In genomic region chr22:38756631-38757463, GRCh38 we compare ENCODE assay signal across 8 cellular contexts. TPM values are rescaled to one million over a fixed set of nuclear protein-coding genes. Genes with fewer than 3 reads are reported as not detected.
DNase-seq lines count a peak whose midpoint lies in the region; ATAC-seq, FAIRE-seq and TF ChIP-seq lines count a peak whose summit lies in the region.

No MANE protein-coding gene starts in this region.

- H2AFZ ChIP-seq in keratinocyte (ENCODE audit: control insufficient read depth, low read length): no peak overlapping the region

- peaks cover 57% of the 10 kb centered on the region for H3K4me1 Mint-ChIP-seq in activated T-cell treated with anti-CD3 and anti-CD28 coated beads, Interleukin-2, amount 50 U/mL, for 72 hours (ENCODE audit: low read depth)

- TF ChIP-seq CTCF in HFF-Myc (IDR thresholded peaks at IDR 0.05; ENCODE audit: low read depth, low read length, missing control alignments) (no peak), keratinocyte (optimal IDR thresholded peaks at IDR 0.05 in 1 of 3, IDR thresholded peaks at IDR 0.05 in 1 of 3, conservative IDR thresholded peaks at IDR 0.05 in 1 of 3; ENCODE audit: extremely low read depth in 1 of 3, insufficient read depth in 2 of 3, low read length in 3 of 3) (no peak), testis (IDR thresholded peaks at IDR 0.05) (no peak), GM13977 (IDR thresholded peaks at IDR 0.05; ENCODE audit: extremely low read depth, insufficient read depth, missing control alignments) (no peak)

- H3K9me3 ChIP-seq in keratinocyte (ENCODE audit: control insufficient read depth, low read depth, low read length) (no peaks in the 10 kb centered on the region), testis (no peaks in the 10 kb centered on the region)

- ATAC-seq in activated T-cell treated with anti-CD3 and anti-CD28 coated beads, Interleukin-2, amount 50 U/mL, for 72 hours (replicated peaks in 1 of 2): peak; percentile 15 to 34
- no peak for ATAC-seq in HG03280 (IDR thresholded peaks at IDR 0.05; ENCODE audit: unreplicated experiment)

- H3K27me3 ChIP-seq in keratinocyte (ENCODE audit: control insufficient read depth, extremely low read depth, insufficient read depth, low read length) (no peaks in the 10 kb centered on the region), testis (no peaks in the 10 kb centered on the region)

- no peaks in the 10 kb centered on the region for H3K9me3 Mint-ChIP-seq in activated T-cell treated with anti-CD3 and anti-CD28 coated beads, Interleukin-2, amount 50 U/mL, for 72 hours

- H3K27ac Mint-ChIP-seq in activated T-cell treated with anti-CD3 and anti-CD28 coated beads, Interleukin-2, amount 50 U/mL, for 72 hours: peak overlapping the region; percentile 97

- in situ Hi-C loops in GM13977 (cut with MboI; ENCODE audit: low pct_unique_long_range_greater_than_20kb, low sequenced_read_pairs, unreplicated experiment): no loop called here

- no peak for FAIRE-seq in keratinocyte (lab: Jason Lieb, UNC)

- dilution Hi-C loops in keratinocyte (cut with MboI; ENCODE audit: extremely low pct_ligation_motif_present, low sequenced_read_pairs): no loop called here

- H3K36me3 ChIP-seq in keratinocyte (ENCODE audit: control insufficient read depth in 2 of 2, extremely low read depth in 1 of 2, insufficient read depth in 2 of 2, low read length in 2 of 2) (peaks cover 3 to 5% of the 10 kb centered on the region in 2 experiments), testis (ENCODE audit: low read depth, missing control alignments) (no peaks in the 10 kb centered on the region)

- intact Hi-C loops in testis (cut with DNase I; ENCODE audit: low total_unique reads): loop anchor here (10.0 kb wide), 1 partner anchor 52 kb away; the partner anchor contains the start of genes GTPBP1 and JOSD1

- peaks cover 11 to 24% of the 10 kb centered on the region in 2 donors for H3K36me3 Mint-ChIP-seq in activated T-cell treated with anti-CD3 and anti-CD28 coated beads, Interleukin-2, amount 50 U/mL, for 72 hours (ENCODE audit: insufficient read depth in 2 of 2)

- H3K9ac ChIP-seq in keratinocyte (ENCODE audit: control insufficient read depth, extremely low read depth, insufficient read depth, low read length): no peak overlapping the region

- no peaks in the 10 kb centered on the region for H3K27me3 Mint-ChIP-seq in activated T-cell treated with anti-CD3 and anti-CD28 coated beads, Interleukin-2, amount 50 U/mL, for 72 hours (ENCODE audit: low read depth)

- H3K4me3 ChIP-seq in HFF-Myc (replicated peaks; ENCODE audit: low read depth, low read length): peak overlapping the region; percentile 71
- peak overlapping the region in 1 of 3 experiments; percentile 69 for H3K4me3 ChIP-seq in keratinocyte (ENCODE audit: control insufficient read depth in 2 of 3, extremely low read depth in 1 of 3, insufficient read depth in 2 of 3, low read depth in 1 of 3, low read length in 3 of 3)
- peak overlapping the region in 1 of 2 donors; percentile 72 for H3K4me3 ChIP-seq in testis

- H3K79me2 ChIP-seq in keratinocyte (ENCODE audit: control insufficient read depth, insufficient read depth, low read length): peaks cover 2% of the 10 kb centered on the region

- peak overlapping the region; percentile 92 for H3K4me2 ChIP-seq in keratinocyte (ENCODE audit: control insufficient read depth, extremely low read depth, insufficient read depth, low read depth, low read length)

- peak overlapping the region; percentile 94 to 98 for H3K4me3 Mint-ChIP-seq in activated T-cell treated with anti-CD3 and anti-CD28 coated beads, Interleukin-2, amount 50 U/mL, for 72 hours

- DNase-seq in AML-193 (lab: John Stamatoyannopoulos, UW) (peak; percentile 27 to 31), HFF-Myc (ENCODE audit: extremely low read depth, low read depth) (no peak), keratinocyte (ENCODE audit: low read depth, low spot score) (no peak), testis (no peak), NCI-H2196 (lab: John Stamatoyannopoulos, UW; ENCODE audit: unreplicated experiment) (no peak), GM13977 (ENCODE audit: low spot score) (no peak)
- peak; percentile 53 to 64 for DNase-seq in activated T-cell treated with anti-CD3 and anti-CD28 coated beads, Interleukin-2, amount 50 U/mL, for 72 hours

- H4K20me1 ChIP-seq in keratinocyte (ENCODE audit: control insufficient read depth, extremely low read depth, insufficient read depth, low read length): no peaks in the 10 kb centered on the region

- no peak for TF ChIP-seq POLR2A in testis (IDR thresholded peaks at IDR 0.05)

- H3K4me1 ChIP-seq in keratinocyte (ENCODE audit: control insufficient read depth, extremely low read depth, insufficient read depth, low read length): peaks cover 24% of the 10 kb centered on the region
- H3K4me1 ChIP-seq in testis: peaks cover 28% of the 10 kb centered on the region

- no peaks in the 10 kb centered on the region for H3K9me1 ChIP-seq in keratinocyte (ENCODE audit: control insufficient read depth, extremely low read depth, insufficient read depth, low read length)

- 46 to 66% methylated on average over 21 of the region's 21 CpGs for WGBS in testis, 2 donors

- H3K27ac ChIP-seq in keratinocyte (ENCODE audit: control insufficient read depth, insufficient read depth, low read length) (no peak overlapping the region), testis (peak overlapping the region; percentile 59 to 94)

RNA-seq across cellular contexts. Expression of gene SUN2, which starts 1.0 kb away (rescaled TPM):
- 100 to 1,000 TPM; 175 to 179 TPM for total RNA-seq in activated T-cell treated with anti-CD3 and anti-CD28 coated beads, Interleukin-2, amount 50 U/mL, for 72 hours
- 15.9 to 23.2 TPM (median 21.9 TPM) in 3 replicates for polyA plus RNA-seq in keratinocyte
- 27.4 TPM for polyA plus RNA-seq in keratinocyte (2011; ENCODE audit: low read depth)
- 4.7 and 7.9 TPM in 2 replicates for polyA plus RNA-seq in keratinocyte (2011; cell fraction: cytosol; rRNA removed)
- polyA plus RNA-seq in keratinocyte (2011; cell fraction: nucleus; rRNA removed): 40.0 and 46.0 TPM in 2 replicates
- 22.5 and 30.2 TPM in 2 replicates for polyA plus RNA-seq in keratinocyte (2012; ENCODE audit: low replicate concordance)
- polyA minus RNA-seq in keratinocyte: 34.9 to 94.3 TPM (median 45.6 TPM) in 3 replicates
- polyA minus RNA-seq in keratinocyte (2011; cell fraction: cytosol; rRNA and poly(A)+ RNA removed): 35.5 TPM
- 72.8 and 78.4 TPM in 2 replicates for polyA minus RNA-seq in keratinocyte (2011; cell fraction: nucleus; rRNA and poly(A)+ RNA removed)
- total RNA-seq in testis: 100 to 1,000 TPM; 295 to 331 TPM
- 90.8 TPM for polyA plus RNA-seq in testis (ENCODE audit: insufficient read depth, low read depth, low replicate concordance)

RNA-seq across cellular contexts. Expression of gene DNAL4, which starts 37.1 kb away (rescaled TPM):
- total RNA-seq in activated T-cell treated with anti-CD3 and anti-CD28 coated beads, Interleukin-2, amount 50 U/mL, for 72 hours: 10 to 100 TPM; 10.6 to 16.6 TPM
- polyA plus RNA-seq in keratinocyte (11.4 to 17.4 TPM (median 14.9 TPM) in 3 replicates), testis (ENCODE audit: insufficient read depth, low read depth, low replicate concordance) (107 TPM)
- 14.3 TPM for polyA plus RNA-seq in keratinocyte (2011; ENCODE audit: low read depth)
- 14.3 and 21.3 TPM in 2 replicates for polyA plus RNA-seq in keratinocyte (2011; cell fraction: cytosol; rRNA removed)
- polyA plus RNA-seq in keratinocyte (2011; cell fraction: nucleus; rRNA removed): 9.4 and 11.6 TPM in 2 replicates
- 10.7 and 18.9 TPM in 2 replicates for polyA plus RNA-seq in keratinocyte (2012; ENCODE audit: low replicate concordance)
- polyA minus RNA-seq in keratinocyte: 8.9 to 16.1 TPM (median 13.1 TPM) in 3 replicates
- polyA minus RNA-seq in keratinocyte (2011; cell fraction: cytosol; rRNA and poly(A)+ RNA removed): 13.8 TPM
- polyA minus RNA-seq in keratinocyte (2011; cell fraction: nucleus; rRNA and poly(A)+ RNA removed): 3.3 and 3.6 TPM in 2 replicates
- 10 to 100 TPM; 54.4 to 76.8 TPM for total RNA-seq in testis

RNA-seq across cellular contexts. Expression of gene GTPBP1, which starts 51.1 kb away (rescaled TPM):
- 100 to 1,000 TPM in 1 of 2 donors, 10 to 100 TPM in 1; 96.8 to 127 TPM for total RNA-seq in activated T-cell treated with anti-CD3 and anti-CD28 coated beads, Interleukin-2, amount 50 U/mL, for 72 hours
- polyA plus RNA-seq in keratinocyte (9.7 to 19.8 TPM (median 16.3 TPM) in 3 replicates), testis (ENCODE audit: insufficient read depth, low read depth, low replicate concordance) (53.1 TPM)
- 28.5 TPM for polyA plus RNA-seq in keratinocyte (2011; ENCODE audit: low read depth)
- 7.8 and 12.9 TPM in 2 replicates for polyA plus RNA-seq in keratinocyte (2011; cell fraction: cytosol; rRNA removed)
- 28.5 and 32.0 TPM in 2 replicates for polyA plus RNA-seq in keratinocyte (2011; cell fraction: nucleus; rRNA removed)
- polyA plus RNA-seq in keratinocyte (2012; ENCODE audit: low replicate concordance): 15.9 and 21.3 TPM in 2 replicates
- polyA minus RNA-seq in keratinocyte: 26.2 to 57.6 TPM (median 36.7 TPM) in 3 replicates
- polyA minus RNA-seq in keratinocyte (2011; cell fraction: cytosol; rRNA and poly(A)+ RNA removed): 16.3 TPM
- polyA minus RNA-seq in keratinocyte (2011; cell fraction: nucleus; rRNA and poly(A)+ RNA removed): 19.1 and 20.2 TPM in 2 replicates
- total RNA-seq in testis: 10 to 100 TPM; 81.5 to 89.8 TPM

RNA-seq across cellular contexts. Expression of gene JOSD1, which starts 56.1 kb away (rescaled TPM):
- total RNA-seq in activated T-cell treated with anti-CD3 and anti-CD28 coated beads, Interleukin-2, amount 50 U/mL, for 72 hours: 100 to 1,000 TPM; 144 to 161 TPM
- polyA plus RNA-seq in keratinocyte: 23.8 to 40.7 TPM (median 32.6 TPM) in 3 replicates
- polyA plus RNA-seq in keratinocyte (2011; ENCODE audit: low read depth): 6.0 TPM
- polyA plus RNA-seq in keratinocyte (2011; cell fraction: cytosol; rRNA removed): 29.7 and 32.1 TPM in 2 replicates
- polyA plus RNA-seq in keratinocyte (2011; cell fraction: nucleus; rRNA removed): 39.0 and 39.2 TPM in 2 replicates
- 20.6 and 34.6 TPM in 2 replicates for polyA plus RNA-seq in keratinocyte (2012; ENCODE audit: low replicate concordance)
- polyA minus RNA-seq in keratinocyte: 23.5 to 56.9 TPM (median 33.5 TPM) in 3 replicates
- 38.6 TPM for polyA minus RNA-seq in keratinocyte (2011; cell fraction: cytosol; rRNA and poly(A)+ RNA removed)
- 19.1 and 31.5 TPM in 2 replicates for polyA minus RNA-seq in keratinocyte (2011; cell fraction: nucleus; rRNA and poly(A)+ RNA removed)
- total RNA-seq in testis: 10 to 100 TPM; 70.3 to 91.0 TPM
- polyA plus RNA-seq in testis (ENCODE audit: insufficient read depth, low read depth, low replicate concordance): 40.9 TPM

Comparison
In these comparisons a context has a peak if more than half of its experiments do, and no peak if none do; other contexts are left out.
1. DNase-seq: peak in AML-193 (2 of 2) and activated T-cell treated with anti-CD3 and anti-CD28 coated beads, Interleukin-2, amount 50 U/mL, for 72 hours (2 of 2); none in HFF-Myc (single experiment), keratinocyte (single experiment), testis (single experiment), NCI-H2196 (single experiment) and GM13977 (single experiment).